1 cellular context compared by ENCODE assay signal in the genomic region with DNA sequence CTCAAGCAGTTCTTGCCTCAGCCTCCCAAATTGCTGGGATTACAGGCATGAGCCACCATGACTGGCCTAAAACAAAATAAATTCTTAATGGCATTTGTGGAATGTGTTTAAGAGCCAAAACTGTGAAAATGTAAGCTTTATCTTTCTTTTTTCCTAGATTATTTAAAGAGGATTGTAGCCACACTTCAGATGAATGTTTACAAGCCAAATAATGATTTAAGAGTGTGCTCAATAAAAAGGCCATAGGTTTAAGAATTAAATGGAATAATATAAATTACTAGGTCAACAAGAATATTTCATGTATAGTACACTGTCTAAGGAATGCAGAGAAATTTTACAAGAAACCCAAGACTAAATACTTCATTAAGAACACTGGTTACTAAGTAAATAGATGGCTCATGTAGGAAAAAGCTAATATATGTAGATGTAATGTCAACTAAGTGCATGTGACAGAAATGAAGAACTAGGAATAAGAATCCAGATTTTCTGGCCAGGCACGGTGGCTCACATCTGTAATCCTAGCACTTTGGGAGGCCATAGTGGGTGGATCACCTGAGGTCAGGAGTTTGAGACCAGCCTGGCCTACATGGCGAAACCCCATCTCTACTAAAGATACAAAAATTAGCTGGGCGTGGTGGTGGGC.
TF ChIP-seq lines count a peak whose summit lies in the region.

No MANE protein-coding gene starts in this region.

TF ChIP-seq in K562, 482 proteins besides CTCF, POLR2A, EP300 and RAD21:
- TF ChIP-seq ZNF561 (CRISPR knock-in tag; conservative IDR thresholded peaks at IDR 0.05) (no peak), ZNF121 (CRISPR knock-in tag; conservative IDR thresholded peaks at IDR 0.05) (0 out of 2 replicates have a peak, but pooled peaks have one; percentile 30), ZSCAN29 (IDR thresholded peaks at IDR 0.05) (no peak)
TF ChIP-seq in K562: peak in this region for 1.
